17 cellular contexts compared by ENCODE assay signal in the genomic region with DNA sequence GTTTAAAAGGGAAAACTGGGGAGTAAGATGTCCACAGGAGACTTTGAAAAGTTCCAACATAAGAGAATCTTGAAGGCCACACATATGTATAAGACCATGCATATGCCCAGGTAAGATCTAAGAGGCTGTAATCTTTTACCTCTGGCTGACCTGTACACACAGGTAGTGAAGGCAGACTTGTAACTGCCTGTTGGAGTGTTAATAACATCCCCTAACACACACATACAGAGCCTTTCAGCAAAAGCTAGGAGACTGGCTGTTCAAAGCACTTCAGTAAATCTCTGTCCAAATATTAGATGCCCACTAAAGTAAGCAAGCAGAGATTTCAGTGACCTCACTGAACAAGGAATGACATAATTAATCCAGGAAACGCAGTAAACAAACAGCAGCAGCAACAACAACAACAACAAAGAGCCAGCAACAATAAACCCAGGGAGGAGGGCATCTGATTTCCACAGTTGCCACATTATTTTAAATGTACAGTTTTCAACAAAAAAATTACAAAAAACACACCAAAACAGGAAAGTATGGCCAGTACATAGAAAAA. TPM values are rescaled to one million over a fixed set of nuclear protein-coding genes. Genes with fewer than 3 reads are reported as not detected.
"Had no signal": no experiment of that assay in that cellular context is flagged by ENCODE, and none has a peak within 500 bp of the region (broad histone marks: within the 10 kb centered on the region; RNA-seq: fewer than 3 reads in every experiment).

No MANE protein-coding gene starts in this region.

- H3K4me1 ChIP-seq: psoas muscle, sigmoid colon had no signal

- H3K4me3 ChIP-seq: esophagus muscularis mucosa, psoas muscle, sigmoid colon had no signal

- H3K9me3 Mint-ChIP-seq: activated B cell treated with CpG ODN at 0.5 μM for 24 hours; activated naive CD4-positive, alpha-beta T cell treated with anti-CD3 and anti-CD28 coated beads for 36 hours; natural killer cell; type B pancreatic cell had no signal

- H3K27ac Mint-ChIP-seq: activated B cell treated with CpG ODN at 0.5 μM for 24 hours; activated CD4-positive, alpha-beta T cell treated with anti-CD3 and anti-CD28 coated beads, Interleukin-2, amount 10 ng/mL, durations not matched to agents 7 days and 5 days; activated naive CD4-positive, alpha-beta T cell treated with anti-CD3 and anti-CD28 coated beads for 36 hours; natural killer cell; T-cell; type B pancreatic cell had no signal

- H3K27me3 Mint-ChIP-seq: activated B cell treated with CpG ODN at 0.5 μM for 24 hours; activated CD4-positive, alpha-beta T cell treated with anti-CD3 and anti-CD28 coated beads, Interleukin-2, amount 10 ng/mL, durations not matched to agents 7 days and 5 days; brain; T-cell; type B pancreatic cell had no signal

- H3K27ac ChIP-seq: esophagus muscularis mucosa, psoas muscle, sigmoid colon had no signal

- DNase-seq: activated B cell treated with CpG ODN at 0.5 μM for 24 hours; activated CD4-positive, alpha-beta T cell treated with anti-CD3 and anti-CD28 coated beads, Interleukin-2, amount 10 ng/mL, durations not matched to agents 7 days and 5 days; activated CD8-positive, alpha-beta memory T cell treated with anti-CD3 and anti-CD28 coated beads for 24 hours; activated naive CD4-positive, alpha-beta T cell treated with anti-CD3 and anti-CD28 coated beads for 36 hours; cerebellar nuclear complex; natural killer cell; occipital lobe; psoas muscle; sigmoid colon; stimulated activated CD4-positive, alpha-beta T cell treated with anti-CD3 and anti-CD28 coated beads, Interleukin-12 subunit alpha, Interleukin-12 subunit beta, amount 100 ng/mL, for 4 hours; stimulated activated naive CD4-positive, alpha-beta T cell; T-cell had no signal

- H3K4me3 Mint-ChIP-seq: activated B cell treated with CpG ODN at 0.5 μM for 24 hours; activated CD4-positive, alpha-beta T cell treated with anti-CD3 and anti-CD28 coated beads, Interleukin-2, amount 10 ng/mL, durations not matched to agents 7 days and 5 days; activated naive CD4-positive, alpha-beta T cell treated with anti-CD3 and anti-CD28 coated beads for 36 hours; brain; natural killer cell; T-cell; type B pancreatic cell had no signal

- H3K9me3 ChIP-seq: esophagus muscularis mucosa, psoas muscle, sigmoid colon had no signal

- H3K27me3 ChIP-seq: esophagus muscularis mucosa, sigmoid colon had no signal

RNA-seq across cellular contexts. Expression of gene LRRD1, which starts 59.7 kb away (rescaled TPM):
- total RNA-seq: activated B cell treated with CpG ODN at 0.5 μM for 24 hours; activated CD4-positive, alpha-beta T cell treated with anti-CD3 and anti-CD28 coated beads, Interleukin-2, amount 10 ng/mL, durations not matched to agents 7 days and 5 days; activated naive CD4-positive, alpha-beta T cell treated with anti-CD3 and anti-CD28 coated beads for 36 hours; fibroblast of villous mesenchyme; mucosa of gallbladder; natural killer cell; psoas muscle; T-cell had no signal
